In genomic region chr2:155372969-155373368, GRCh38 we compare ENCODE assay signal across 10 cellular contexts.
DNase-seq lines count a peak whose midpoint lies in the region; ATAC-seq and TF ChIP-seq lines count a peak whose summit lies in the region.
"Had no signal": no experiment of that assay in that cellular context is flagged by ENCODE, and none has a peak within 500 bp of the region (broad histone marks: within the 10 kb centered on the region; RNA-seq: fewer than 3 reads in every experiment).

No MANE protein-coding gene starts in this region.

- peaks cover 3% of the 10 kb centered on the region for H3K27me3 Mint-ChIP-seq in activated T-cell treated with anti-CD3 and anti-CD28 coated beads, Interleukin-2, amount 50 U/mL, for 24 hours

- DNase-seq in DND-41, result no peak
- DNase-seq in NB4 (ENCODE audit: low read depth), result peak; percentile 53
- peak; percentile 59 for DNase-seq in SKM-1 treated with dmso at 0.1 percent for 144 hours (lab: John Stamatoyannopoulos, UW; ENCODE audit: unreplicated experiment)
- DNase-seq in kidney tubule cell (ENCODE audit: low spot score), result peak; percentile 8
- DNase-seq in AG08396 (ENCODE audit: low spot score), result no peak
- DNase-seq in activated T-cell treated with anti-CD3 and anti-CD28 coated beads, Interleukin-2, amount 50 U/mL, for 24 hours, result no peak
- no peak for DNase-seq in ureter (ENCODE audit: low spot score)
- DNase-seq: activated effector memory CD4-positive, alpha-beta T cell treated with Interleukin-2 at 50 U/mL for 16 hours; left ventricle myocardium superior had no signal

- H3K9me3 ChIP-seq in DND-41 (ENCODE audit: insufficient read depth, low read length, severe bottlenecking), result no peaks in the 10 kb centered on the region

- TF ChIP-seq CTCF in DND-41 (IDR thresholded peaks at IDR 0.05; ENCODE audit: borderline replicate concordance, extremely low read depth, low read length, poor library complexity, severe bottlenecking) (peak; percentile 59), NB4 (IDR thresholded peaks at IDR 0.05; ENCODE audit: low read depth, low read length) (peak; percentile 13)

- no peak overlapping the region for H3K9ac ChIP-seq in DND-41 (ENCODE audit: low read depth, low read length)

- H3K9me3 Mint-ChIP-seq in activated T-cell treated with anti-CD3 and anti-CD28 coated beads, Interleukin-2, amount 50 U/mL, for 24 hours, result no peaks in the 10 kb centered on the region

- H3K4me1 Mint-ChIP-seq in activated T-cell treated with anti-CD3 and anti-CD28 coated beads, Interleukin-2, amount 50 U/mL, for 24 hours (ENCODE audit: low read depth), result peaks cover 7% of the 10 kb centered on the region

- H3K36me3 Mint-ChIP-seq in activated T-cell treated with anti-CD3 and anti-CD28 coated beads, Interleukin-2, amount 50 U/mL, for 24 hours (ENCODE audit: low read depth), result no peaks in the 10 kb centered on the region

- H3K27me3 ChIP-seq in DND-41 (ENCODE audit: insufficient read depth, low read length, poor library complexity), result no peaks in the 10 kb centered on the region

- no peaks in the 10 kb centered on the region for H4K20me1 ChIP-seq in DND-41 (ENCODE audit: insufficient read depth, low read length)

- peak; percentile 69; the same call in 2 of the 3 replicates for ATAC-seq in DND-41 (ENCODE audit: insufficient read depth, low read depth)
- ATAC-seq in HG02852 (IDR thresholded peaks at IDR 0.05; ENCODE audit: unreplicated experiment), result no peak
- ATAC-seq: left ventricle myocardium superior had no signal

- no peaks in the 10 kb centered on the region for H3K36me3 ChIP-seq in DND-41 (ENCODE audit: insufficient read depth, low read length)

- no peak overlapping the region for H3K27ac ChIP-seq in DND-41 (ENCODE audit: low read length)

- no peak overlapping the region for H2AFZ ChIP-seq in DND-41 (ENCODE audit: low read depth, low read length)

- TF ChIP-seq POLR2A in NB4 (IDR thresholded peaks at IDR 0.05; ENCODE audit: extremely low read depth, insufficient read length), result no peak

- H3K4me3 ChIP-seq in DND-41 (ENCODE audit: low read depth in 1 of 2, low read length in 2 of 2), result no peak overlapping the region
- no peak overlapping the region for H3K4me3 ChIP-seq in NB4 (ENCODE audit: low read depth, low read length)

- no peak overlapping the region for H3K4me3 Mint-ChIP-seq in activated T-cell treated with anti-CD3 and anti-CD28 coated beads, Interleukin-2, amount 50 U/mL, for 24 hours

- peaks cover under 1% of the 10 kb centered on the region for H3K4me1 ChIP-seq in DND-41 (ENCODE audit: insufficient read depth, low read length)

- H3K79me2 ChIP-seq in DND-41 (ENCODE audit: insufficient read depth, low read length), result no peaks in the 10 kb centered on the region

- no peak overlapping the region for H3K4me2 ChIP-seq in DND-41 (ENCODE audit: insufficient read depth, low read length)

- H3K27ac Mint-ChIP-seq in activated T-cell treated with anti-CD3 and anti-CD28 coated beads, Interleukin-2, amount 50 U/mL, for 24 hours, result no peak overlapping the region

Comparison
In these comparisons a context has a peak if more than half of its experiments do, and no peak if none do; other contexts are left out.
1. DNase-seq: peak in NB4 (single experiment), SKM-1 treated with dmso at 0.1 percent for 144 hours (single experiment) and kidney tubule cell (single experiment); none in DND-41 (single experiment), AG08396 (single experiment), activated T-cell treated with anti-CD3 and anti-CD28 coated beads, Interleukin-2, amount 50 U/mL, for 24 hours (single experiment) and ureter (single experiment).